ENCODE assay signal across 9 cellular contexts in the genomic region with DNA sequence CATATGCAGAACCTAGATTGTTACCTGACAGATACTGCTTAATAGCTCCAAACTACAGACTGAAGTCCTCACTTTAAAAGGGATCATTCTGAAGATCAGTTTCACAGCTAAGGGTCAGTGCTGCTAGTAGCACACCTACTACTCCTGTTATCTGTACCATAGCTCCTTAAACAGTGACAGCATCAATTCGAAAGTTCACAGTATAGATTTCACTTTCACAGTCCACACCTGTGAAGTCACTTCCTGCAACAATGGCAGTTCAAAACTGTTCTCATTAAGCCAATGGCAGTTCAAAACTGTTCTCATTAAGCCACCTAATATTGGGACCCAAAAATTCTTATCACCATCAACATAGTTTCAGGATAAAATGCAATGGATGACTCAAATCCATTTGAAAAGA. TPM values are rescaled to one million over a fixed set of nuclear protein-coding genes. Genes with fewer than 3 reads are reported as not detected.
DNase-seq lines count a peak whose midpoint lies in the region; ATAC-seq and TF ChIP-seq lines count a peak whose summit lies in the region.
"Had no signal": no experiment of that assay in that cellular context is flagged by ENCODE, and none has a peak within 500 bp of the region (broad histone marks: within the 10 kb centered on the region; RNA-seq: fewer than 3 reads in every experiment).

No MANE protein-coding gene starts in this region.

- no peaks in the 10 kb centered on the region for H3K27me3 ChIP-seq in DND-41 (ENCODE audit: insufficient read depth, low read length, poor library complexity)
- H3K27me3 ChIP-seq in lower lobe of right lung (ENCODE audit: low read depth): no peaks in the 10 kb centered on the region
- H3K27me3 ChIP-seq in BE2C: no peaks in the 10 kb centered on the region

- DNase-seq in DND-41 (no peak), pons (ENCODE audit: low spot score) (no peak), lower lobe of right lung (no peak), BE2C (no peak), retina (no peak)
- DNase-seq: NCI-H1436 treated with DMSO at 0.1 percent for 48 hours had no signal

- H3K79me2 ChIP-seq in DND-41 (ENCODE audit: insufficient read depth, low read length): no peaks in the 10 kb centered on the region

- TF ChIP-seq CTCF in DND-41 (IDR thresholded peaks at IDR 0.05; ENCODE audit: borderline replicate concordance, extremely low read depth, low read length, poor library complexity, severe bottlenecking) (no peak), lower lobe of right lung (IDR thresholded peaks at IDR 0.05) (no peak), BE2C (IDR thresholded peaks at IDR 0.05; ENCODE audit: low read depth, low read length) (no peak)

- no peak overlapping the region for H3K9ac ChIP-seq in DND-41 (ENCODE audit: low read depth, low read length)

- intact Hi-C loops in lower lobe of right lung (cut with DNase I): no loop called here

- H3K4me3 ChIP-seq in DND-41 (ENCODE audit: low read depth in 1 of 2, low read length in 2 of 2): no peak overlapping the region
- H3K4me3 ChIP-seq in lower lobe of right lung: no peak overlapping the region
- no peak overlapping the region for H3K4me3 ChIP-seq in BE2C (ENCODE audit: low read depth, low read length)

- ATAC-seq in DND-41 (ENCODE audit: insufficient read depth, low read depth): 0 out of 3 replicates have a peak, but pooled peaks have one; percentile 25
- ATAC-seq in GM19025 (IDR thresholded peaks at IDR 0.05; ENCODE audit: low read depth, unreplicated experiment): peak; percentile 100
- ATAC-seq in HG02678 (IDR thresholded peaks at IDR 0.05; ENCODE audit: unreplicated experiment): peak; percentile 100
- ATAC-seq in HG03558 (IDR thresholded peaks at IDR 0.05; ENCODE audit: extremely low read depth, unreplicated experiment): peak; percentile 100
- ATAC-seq in lower lobe of right lung: no peak

- no peak overlapping the region for H2AFZ ChIP-seq in DND-41 (ENCODE audit: low read depth, low read length)

- no peaks in the 10 kb centered on the region for H4K20me1 ChIP-seq in DND-41 (ENCODE audit: insufficient read depth, low read length)

- H3K27ac ChIP-seq in DND-41 (ENCODE audit: low read length): no peak overlapping the region
- no peak overlapping the region for H3K27ac ChIP-seq in lower lobe of right lung

- H3K4me2 ChIP-seq in DND-41 (ENCODE audit: insufficient read depth, low read length): no peak overlapping the region

- peaks cover 20% of the 10 kb centered on the region for H3K4me1 ChIP-seq in DND-41 (ENCODE audit: insufficient read depth, low read length)
- no peaks in the 10 kb centered on the region for H3K4me1 ChIP-seq in lower lobe of right lung
- no peaks in the 10 kb centered on the region; the same call in 1 of the 2 replicates for H3K4me1 ChIP-seq in BE2C

- H3K9me3 ChIP-seq in DND-41 (ENCODE audit: insufficient read depth, low read length, severe bottlenecking) (no peaks in the 10 kb centered on the region), lower lobe of right lung (no peaks in the 10 kb centered on the region), BE2C (no peaks in the 10 kb centered on the region)

- H3K36me3 ChIP-seq in DND-41 (ENCODE audit: insufficient read depth, low read length) (no peaks in the 10 kb centered on the region), lower lobe of right lung (no peaks in the 10 kb centered on the region), BE2C (no peaks in the 10 kb centered on the region)

RNA-seq across cellular contexts. Expression of gene FHIP2A, which starts 10.7 kb away (rescaled TPM):
- total RNA-seq in lower lobe of right lung: 23.6 TPM
- 8.8 TPM for polyA plus RNA-seq in BE2C (2012; ENCODE audit: insufficient read depth, insufficient read length, low read depth)

Comparison
In these comparisons a context has a peak if more than half of its experiments do, and no peak if none do; other contexts are left out.
1. ATAC-seq: peak in DND-41 (single experiment), GM19025 (single experiment), HG02678 (single experiment) and HG03558 (single experiment); none in lower lobe of right lung (0 of 2).